1 cellular context compared by ENCODE assay signal in genomic region chr3:80063535-80063934, GRCh38.
TF ChIP-seq lines count a peak whose summit lies in the region.

No MANE protein-coding gene starts in this region.

TF ChIP-seq in GM23338, 12 proteins besides CTCF, POLR2A, EP300 and RAD21 (continued from another document):
- no peak for TF ChIP-seq ZNF462 (CRISPR knock-in tag; IDR thresholded peaks at IDR 0.05)
- TF ChIP-seq ZNF114 (CRISPR knock-in tag; IDR thresholded peaks at IDR 0.05), result no peak
- TF ChIP-seq POLR2AphosphoS5 (IDR thresholded peaks at IDR 0.05; ENCODE audit: low read depth), result no peak
- TF ChIP-seq REST (IDR thresholded peaks at IDR 0.05; ENCODE audit: unreplicated experiment), result no peak
- TF ChIP-seq STAT1 (IDR thresholded peaks at IDR 0.05; ENCODE audit: unreplicated experiment), result no peak
- no peak for TF ChIP-seq ETS1 (IDR thresholded peaks at IDR 0.05)
- no peak for TF ChIP-seq NANOG (IDR thresholded peaks at IDR 0.05; ENCODE audit: borderline replicate concordance)
